ENCODE assay signal across 8 cellular contexts in the genomic region with DNA sequence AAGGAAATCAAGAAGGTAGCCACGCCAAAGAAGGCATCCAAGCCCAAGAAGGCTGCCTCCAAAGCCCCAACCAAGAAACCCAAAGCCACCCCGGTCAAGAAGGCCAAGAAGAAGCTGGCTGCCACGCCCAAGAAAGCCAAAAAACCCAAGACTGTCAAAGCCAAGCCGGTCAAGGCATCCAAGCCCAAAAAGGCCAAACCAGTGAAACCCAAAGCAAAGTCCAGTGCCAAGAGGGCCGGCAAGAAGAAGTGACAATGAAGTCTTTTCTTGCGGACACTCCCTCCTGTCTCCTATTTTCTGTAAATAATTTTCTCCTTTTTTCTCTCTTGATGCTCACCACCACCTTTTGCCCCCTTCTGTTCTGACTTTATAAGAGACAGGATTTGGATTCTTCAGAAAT. TPM values are rescaled to one million over a fixed set of nuclear protein-coding genes. Genes with fewer than 3 reads are reported as not detected.
DNase-seq lines count a peak whose midpoint lies in the region; ATAC-seq and TF ChIP-seq lines count a peak whose summit lies in the region.
"Had no signal": no experiment of that assay in that cellular context is flagged by ENCODE, and none has a peak within 500 bp of the region (broad histone marks: within the 10 kb centered on the region; RNA-seq: fewer than 3 reads in every experiment).

No MANE protein-coding gene starts in this region.

- H3K4me1 ChIP-seq in left ventricle myocardium inferior (peaks cover 64% of the 10 kb centered on the region), testis (peaks cover 46% of the 10 kb centered on the region)

- peaks cover 33% of the 10 kb centered on the region for H3K4me1 Mint-ChIP-seq in T-helper 2 cell treated with Interferon-gamma antibody and Interleukin-4, amounts not matched to agents 5 μg/mL and 100 μg/mL, for 36 hours (ENCODE audit: low read depth)

- peak overlapping the region; percentile 65 for H3K27ac Mint-ChIP-seq in T-helper 2 cell treated with Interferon-gamma antibody and Interleukin-4, amounts not matched to agents 5 μg/mL and 100 μg/mL, for 36 hours

- peaks cover 36% of the 10 kb centered on the region for H3K27me3 Mint-ChIP-seq in T-helper 2 cell treated with Interferon-gamma antibody and Interleukin-4, amounts not matched to agents 5 μg/mL and 100 μg/mL, for 36 hours (ENCODE audit: low read depth)

- peak overlapping the region; percentile 79 for H3K4me3 ChIP-seq in left ventricle myocardium inferior
- peak overlapping the region; percentile 62 to 64 for H3K4me3 ChIP-seq in testis

- no peak for TF ChIP-seq CTCF in left ventricle myocardium inferior (IDR thresholded peaks at IDR 0.05; ENCODE audit: borderline replicate concordance)
- TF ChIP-seq CTCF in testis (IDR thresholded peaks at IDR 0.05): no peak

- no peak for ATAC-seq in GM21515 (IDR thresholded peaks at IDR 0.05; ENCODE audit: unreplicated experiment)

- H3K9me3 ChIP-seq in left ventricle myocardium inferior (replicated peaks) (no peaks in the 10 kb centered on the region), testis (no peaks in the 10 kb centered on the region)

- WGBS in testis, 2 donors: 11 to 12% methylated on average over 6 of the region's 6 CpGs

- no peaks in the 10 kb centered on the region for H3K36me3 Mint-ChIP-seq in T-helper 2 cell treated with Interferon-gamma antibody and Interleukin-4, amounts not matched to agents 5 μg/mL and 100 μg/mL, for 36 hours (ENCODE audit: low read depth)

- H3K36me3 ChIP-seq in left ventricle myocardium inferior (no peaks in the 10 kb centered on the region), testis (ENCODE audit: low read depth, missing control alignments) (no peaks in the 10 kb centered on the region)

- H3K27me3 ChIP-seq in left ventricle myocardium inferior (ENCODE audit: low read depth) (no peaks in the 10 kb centered on the region), testis (no peaks in the 10 kb centered on the region)

- peak overlapping the region; percentile 77 for H3K4me3 Mint-ChIP-seq in T-helper 2 cell treated with Interferon-gamma antibody and Interleukin-4, amounts not matched to agents 5 μg/mL and 100 μg/mL, for 36 hours

- H3K27ac ChIP-seq in left ventricle myocardium inferior (replicated peaks) (peak overlapping the region; percentile 93), testis (peak overlapping the region; percentile 48 to 95)

- intact Hi-C loops in left ventricle myocardium inferior (cut with micrococcal nuclease): no loop called here
- intact Hi-C loops in testis (cut with DNase I; ENCODE audit: low total_unique reads): no loop called here

- no peak for TF ChIP-seq POLR2A in testis (IDR thresholded peaks at IDR 0.05)

- no peaks in the 10 kb centered on the region for H3K9me3 Mint-ChIP-seq in T-helper 2 cell treated with Interferon-gamma antibody and Interleukin-4, amounts not matched to agents 5 μg/mL and 100 μg/mL, for 36 hours

- no peak for DNase-seq in T-helper 2 cell treated with Interferon-gamma antibody and Interleukin-4, amounts not matched to agents 5 μg/mL and 100 μg/mL, for 36 hours (ENCODE audit: low spot score)
- no peak for DNase-seq in T-helper 2 cell
- no peak for DNase-seq in left ventricle myocardium inferior
- no peak for DNase-seq in testis
- DNase-seq in GM19240 (ENCODE audit: insufficient read length, low spot score): no peak
- DNase-seq: activated naive CD4-positive, alpha-beta T cell treated with Interleukin-2 at 50 U/mL for 16 hours; stimulated activated CD8-positive, alpha-beta memory T cell treated with anti-CD3 and anti-CD28 coated beads, Interleukin-4, amount 100 ng/mL, for 48 hours had no signal

RNA-seq across cellular contexts. Expression of gene GCAT, which starts 1.9 kb away (rescaled TPM):
- total RNA-seq in left ventricle myocardium inferior (42.7 TPM), testis (10 to 100 TPM; 36.7 to 40.6 TPM)
- 21.4 TPM for polyA plus RNA-seq in testis (ENCODE audit: insufficient read depth, low read depth, low replicate concordance)

RNA-seq across cellular contexts. Expression of gene GALR3, which starts 17.3 kb away (rescaled TPM):
- total RNA-seq in left ventricle myocardium inferior: not detected
- total RNA-seq in testis: 1 to 10 TPM in 1 of 2 donors, under 1 TPM in 1; 0.81 to 4.8 TPM
- polyA plus RNA-seq in testis (ENCODE audit: insufficient read depth, low read depth, low replicate concordance): not detected

RNA-seq across cellular contexts. Expression of gene ANKRD54, which starts 38.3 kb away (rescaled TPM):
- 19.4 TPM for total RNA-seq in left ventricle myocardium inferior
- 100 to 1,000 TPM; 117 to 138 TPM for total RNA-seq in testis
- polyA plus RNA-seq in testis (ENCODE audit: insufficient read depth, low read depth, low replicate concordance): 61.5 TPM

RNA-seq across cellular contexts. Expression of gene EIF3L, which starts 43.3 kb away (rescaled TPM):
- total RNA-seq in left ventricle myocardium inferior (379 TPM), testis (100 to 1,000 TPM; 185 to 316 TPM)
- 295 TPM for polyA plus RNA-seq in testis (ENCODE audit: insufficient read depth, low read depth, low replicate concordance)
